ENCODE assay signal across 8 cellular contexts in the genomic region with DNA sequence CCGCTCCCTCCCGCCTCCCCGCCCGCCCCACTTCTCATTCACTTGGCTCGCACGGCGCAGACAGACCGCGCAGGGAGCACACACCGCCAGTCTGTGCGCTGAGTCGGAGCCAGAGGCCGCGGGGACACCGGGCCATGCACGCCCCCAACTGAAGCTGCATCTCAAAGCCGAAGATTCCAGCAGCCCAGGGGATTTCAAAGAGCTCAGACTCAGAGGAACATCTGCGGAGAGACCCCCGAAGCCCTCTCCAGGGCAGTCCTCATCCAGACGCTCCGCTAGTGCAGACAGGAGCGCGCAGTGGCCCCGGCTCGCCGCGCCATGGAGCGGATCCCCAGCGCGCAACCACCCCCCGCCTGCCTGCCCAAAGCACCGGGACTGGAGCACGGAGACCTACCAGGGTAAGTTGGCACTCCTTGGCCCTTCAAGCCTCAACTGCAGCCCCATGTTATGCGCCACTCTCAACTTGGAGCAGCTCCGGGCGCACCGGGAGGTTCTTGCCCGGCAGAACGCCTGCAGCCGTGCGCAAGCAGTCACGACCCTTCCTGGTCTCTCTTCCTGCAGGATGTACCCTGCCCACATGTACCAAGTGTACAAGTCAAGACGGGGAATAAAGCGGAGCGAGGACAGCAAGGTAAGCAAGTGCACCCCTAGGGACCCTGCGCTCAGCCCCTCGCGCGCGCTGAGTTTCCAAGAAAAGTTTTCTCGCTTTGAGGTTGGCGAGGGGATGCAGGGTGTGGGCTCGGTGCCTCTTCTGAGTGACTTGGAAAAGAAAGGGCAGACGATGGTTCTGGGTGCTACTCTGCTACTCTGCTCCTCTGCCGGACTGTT. TPM values are rescaled to one million over a fixed set of nuclear protein-coding genes. Genes with fewer than 3 reads are reported as not detected.
DNase-seq lines count a peak whose midpoint lies in the region; FAIRE-seq and TF ChIP-seq lines count a peak whose summit lies in the region.

TSS of gene BHLHE40 (plus strand) at position 37 of the 828 bp plus-strand sequence. CDS start at position 319, 282 bp downstream.

- peak within 1 kb of the TSS; percentile 51; the same call in 1 of the 2 replicates for H3K9ac ChIP-seq in HUES48 (ENCODE audit: low read depth, low read length)
- H3K9ac ChIP-seq in parathyroid adenoma: peak within 1 kb of the TSS; percentile 86

- intact Hi-C loops in activated T-helper 1 cell treated with anti-CD3 and anti-CD28 coated beads, Interleukin-12 subunit alpha, Interleukin-12 subunit beta, Interleukin-2, Interleukin-4 antibody, amounts not matched to agents 30 ng/mL and 10 ng/mL and 1 ng/mL, durations not matched to agents 14 hours and 24 hours and 36 hours (cut with micrococcal nuclease): loop anchor here (1.0 to 2.0 kb wide), 4 partner anchors 43 to 215 kb away; no protein-coding TSS in a partner anchor

- peaks cover 11% of the 10 kb centered on the region for H3K79me2 ChIP-seq in parathyroid adenoma

- TF ChIP-seq CTCF in BJ (IDR thresholded peaks at IDR 0.05; ENCODE audit: insufficient read depth, low read depth, low read length): no peak
- no peak for TF ChIP-seq CTCF in glutamatergic neuron (IDR thresholded peaks at IDR 0.05; ENCODE audit: partially characterized antibody, unreplicated experiment)
- no peak for TF ChIP-seq CTCF in parathyroid adenoma (IDR thresholded peaks at IDR 0.05)

- H3K27ac Mint-ChIP-seq in activated T-helper 1 cell treated with anti-CD3 and anti-CD28 coated beads, Interleukin-12 subunit alpha, Interleukin-12 subunit beta, Interleukin-2, Interleukin-4 antibody, amounts not matched to agents 30 ng/mL and 10 ng/mL and 1 ng/mL, durations not matched to agents 14 hours and 24 hours and 36 hours: peak within 1 kb of the TSS; percentile 100
- H3K27ac Mint-ChIP-seq in glutamatergic neuron (ENCODE audit: unreplicated experiment): no peak within 1 kb of the TSS

- H3K27me3 ChIP-seq in BJ (ENCODE audit: control insufficient read depth, insufficient read depth, low read length): no peaks in the 10 kb centered on the region
- peaks cover 56% of the 10 kb centered on the region for H3K27me3 ChIP-seq in HUES48 (ENCODE audit: control insufficient read depth, insufficient read depth, low read length)
- H3K27me3 ChIP-seq in parathyroid adenoma (ENCODE audit: control insufficient read depth, insufficient read depth, low read length): no peaks in the 10 kb centered on the region

- peaks cover 8% of the 10 kb centered on the region for H3K36me3 ChIP-seq in BJ (ENCODE audit: control insufficient read depth, insufficient read depth, low read length)
- peaks cover 3% of the 10 kb centered on the region for H3K36me3 ChIP-seq in HUES48 (ENCODE audit: control insufficient read depth, insufficient read depth, low read length)
- no peaks in the 10 kb centered on the region for H3K36me3 ChIP-seq in parathyroid adenoma (ENCODE audit: control insufficient read depth, insufficient read depth, low read length)

- H2AFZ ChIP-seq in parathyroid adenoma: peak within 1 kb of the TSS; percentile 78

- peaks cover 17% of the 10 kb centered on the region for H3K4me1 ChIP-seq in HUES48 (ENCODE audit: control insufficient read depth, insufficient read depth, low read length)
- peaks cover 20% of the 10 kb centered on the region for H3K4me1 ChIP-seq in parathyroid adenoma

- peak; percentile 78 for TF ChIP-seq POLR2A in GM19099 (IDR thresholded peaks at IDR 0.05; ENCODE audit: extremely low read depth, insufficient read length, low read depth)

- H3K4me2 ChIP-seq in parathyroid adenoma (ENCODE audit: low read length): peak within 1 kb of the TSS; percentile 89

- no peaks in the 10 kb centered on the region for H3K27me3 Mint-ChIP-seq in activated T-helper 1 cell treated with anti-CD3 and anti-CD28 coated beads, Interleukin-12 subunit alpha, Interleukin-12 subunit beta, Interleukin-2, Interleukin-4 antibody, amounts not matched to agents 30 ng/mL and 10 ng/mL and 1 ng/mL, durations not matched to agents 14 hours and 24 hours and 36 hours (ENCODE audit: insufficient read depth)
- peaks cover 15% of the 10 kb centered on the region for H3K27me3 Mint-ChIP-seq in glutamatergic neuron (ENCODE audit: unreplicated experiment)

- CTCF ChIA-PET in BJ (lab: Yijun Ruan, JAX): interaction anchor here (0.5 to 13.6 kb wide), 23 partner anchors 15 to 423 kb away, joined by 3 to 121 read pairs (median 6); no protein-coding TSS in a partner anchor

- POLR2A ChIA-PET in BJ (lab: Charles Lee): interaction anchor here (0.6 to 1.4 kb wide), 2 partner anchors 16 to 140 kb away, joined by 3 read pairs; no protein-coding TSS in a partner anchor

- H3K9me3 ChIP-seq in HUES48 (ENCODE audit: control insufficient read depth, insufficient read depth, low read length) (no peaks in the 10 kb centered on the region), parathyroid adenoma (ENCODE audit: control insufficient read depth, low read length) (no peaks in the 10 kb centered on the region)

- DNase-seq in BJ (ENCODE audit: low read depth) (no peak), glutamatergic neuron (peak; percentile 47), RCC 7860 (ENCODE audit: low spot score) (no peak), NCI-H2107 (lab: John Stamatoyannopoulos, UW) (no peak)
- no peak for DNase-seq in activated T-helper 1 cell treated with anti-CD3 and anti-CD28 coated beads, Interleukin-12 subunit alpha, Interleukin-12 subunit beta, Interleukin-2, Interleukin-4 antibody, amounts not matched to agents 30 ng/mL and 10 ng/mL and 1 ng/mL, durations not matched to agents 14 hours and 24 hours and 36 hours (ENCODE audit: low spot score)

- H3K4me3 Mint-ChIP-seq in activated T-helper 1 cell treated with anti-CD3 and anti-CD28 coated beads, Interleukin-12 subunit alpha, Interleukin-12 subunit beta, Interleukin-2, Interleukin-4 antibody, amounts not matched to agents 30 ng/mL and 10 ng/mL and 1 ng/mL, durations not matched to agents 14 hours and 24 hours and 36 hours: peak within 1 kb of the TSS; percentile 97
- peak within 1 kb of the TSS; percentile 80 for H3K4me3 Mint-ChIP-seq in glutamatergic neuron (ENCODE audit: unreplicated experiment)

- H3K9me3 Mint-ChIP-seq in activated T-helper 1 cell treated with anti-CD3 and anti-CD28 coated beads, Interleukin-12 subunit alpha, Interleukin-12 subunit beta, Interleukin-2, Interleukin-4 antibody, amounts not matched to agents 30 ng/mL and 10 ng/mL and 1 ng/mL, durations not matched to agents 14 hours and 24 hours and 36 hours: peaks cover 5% of the 10 kb centered on the region
- peaks cover 4% of the 10 kb centered on the region for H3K9me3 Mint-ChIP-seq in glutamatergic neuron (ENCODE audit: unreplicated experiment)

- peak within 1 kb of the TSS; percentile 88 for H3K27ac ChIP-seq in HUES48 (ENCODE audit: low read depth, low read length)
- H3K27ac ChIP-seq in parathyroid adenoma: peak within 1 kb of the TSS; percentile 98

- H3K36me3 Mint-ChIP-seq in activated T-helper 1 cell treated with anti-CD3 and anti-CD28 coated beads, Interleukin-12 subunit alpha, Interleukin-12 subunit beta, Interleukin-2, Interleukin-4 antibody, amounts not matched to agents 30 ng/mL and 10 ng/mL and 1 ng/mL, durations not matched to agents 14 hours and 24 hours and 36 hours (ENCODE audit: low read depth): peaks cover 50% of the 10 kb centered on the region
- H3K36me3 Mint-ChIP-seq in glutamatergic neuron (ENCODE audit: unreplicated experiment): no peaks in the 10 kb centered on the region

- H3K4me3 ChIP-seq in BJ (ENCODE audit: low read depth, low read length): peak within 1 kb of the TSS; percentile 72
- peak within 1 kb of the TSS; percentile 69 for H3K4me3 ChIP-seq in HUES48 (ENCODE audit: low read depth, low read length)
- H3K4me3 ChIP-seq in parathyroid adenoma (ENCODE audit: low read depth, low read length): peak within 1 kb of the TSS; percentile 100

- H3K4me1 Mint-ChIP-seq in activated T-helper 1 cell treated with anti-CD3 and anti-CD28 coated beads, Interleukin-12 subunit alpha, Interleukin-12 subunit beta, Interleukin-2, Interleukin-4 antibody, amounts not matched to agents 30 ng/mL and 10 ng/mL and 1 ng/mL, durations not matched to agents 14 hours and 24 hours and 36 hours (ENCODE audit: low read depth): peaks cover 40% of the 10 kb centered on the region
- H3K4me1 Mint-ChIP-seq in glutamatergic neuron (ENCODE audit: low read depth, unreplicated experiment): peaks cover 6% of the 10 kb centered on the region

- no peak for FAIRE-seq in RCC 7860 (lab: Jason Lieb, UNC)

RNA-seq across cellular contexts. Expression of gene BHLHE40, which starts in this region (rescaled TPM):
- 15.0 and 18.8 TPM in 2 replicates for polyA plus RNA-seq in BJ (2011; rRNA removed)
- polyA minus RNA-seq in BJ (2011; rRNA and poly(A)+ RNA removed): 26.1 and 27.5 TPM in 2 replicates
- total RNA-seq in activated T-helper 1 cell treated with anti-CD3 and anti-CD28 coated beads, Interleukin-12 subunit alpha, Interleukin-12 subunit beta, Interleukin-2, Interleukin-4 antibody, amounts not matched to agents 30 ng/mL and 10 ng/mL and 1 ng/mL, durations not matched to agents 14 hours and 24 hours and 36 hours: 449 and 458 TPM in 2 replicates
- total RNA-seq in glutamatergic neuron (ENCODE audit: unreplicated experiment): 0.22 TPM

Comparison
In these comparisons a context has a peak if more than half of its experiments do, and no peak if none do; other contexts are left out.
1. RNA of gene BHLHE40 (total RNA-seq): 449 to 458 TPM in activated T-helper 1 cell treated with anti-CD3 and anti-CD28 coated beads, Interleukin-12 subunit alpha, Interleukin-12 subunit beta, Interleukin-2, Interleukin-4 antibody, amounts not matched to agents 30 ng/mL and 10 ng/mL and 1 ng/mL, durations not matched to agents 14 hours and 24 hours and 36 hours; 0.22 TPM in glutamatergic neuron (single experiment); every median in the first group is over 100 times any median in the second.
2. Peak in DNase-seq in glutamatergic neuron; RNA of the gene not detected or under 1 TPM.
3. Peak in every context shown above with its lines, with median percentiles within 50 percentile points of each other: H3K4me3 ChIP-seq.